In genomic region chr3:179945569-179945968, GRCh38 we compare ENCODE assay signal across 28 cellular contexts.
"Had no signal": no experiment of that assay in that cellular context is flagged by ENCODE, and none has a peak within 500 bp of the region (broad histone marks: within the 10 kb centered on the region; RNA-seq: fewer than 3 reads in every experiment).

No MANE protein-coding gene starts in this region.

- H3K9me3 Mint-ChIP-seq: endodermal cell; mesothelial cell of epicardium; natural killer cell treated with Interleukin-12 subunit alpha and Interleukin-12 subunit beta and Interleukin-15 and Interleukin-18, amount 100 ng/mL, for 72 hours; neural crest cell; stimulated activated memory B cell treated with anti-CD40 and anti-IgM and Interleukin-4, amounts not matched to agents 10 μg/mL and 1 μg/mL and 100 μg/mL, for 72 hours had no signal

- H3K9me3 ChIP-seq: gastrocnemius medialis, mucosa of descending colon, neutrophil, pancreas, prostate gland, right atrium auricular region, suprapubic skin, thyroid gland, vagina had no signal

- H3K36me3 ChIP-seq: gastrocnemius medialis, neutrophil, pancreas, prostate gland, right atrium auricular region, suprapubic skin, thyroid gland, vagina had no signal

- H3K27me3 ChIP-seq: pancreas, right atrium auricular region, thyroid gland, vagina had no signal

- ATAC-seq: esophagus mucosa; left lobe of liver; mucosa of descending colon; natural killer cell treated with Interleukin-12 subunit alpha and Interleukin-12 subunit beta and Interleukin-15 and Interleukin-18, amount 100 ng/mL, for 72 hours; pancreas; sciatic nerve; stimulated activated memory B cell treated with anti-CD40 and anti-IgM and Interleukin-4, amounts not matched to agents 10 μg/mL and 1 μg/mL and 100 μg/mL, for 72 hours; stimulated activated naive CD8-positive, alpha-beta T cell treated with anti-CD3 and anti-CD28 coated beads, Interleukin-15, Interleukin-2, amounts not matched to agents 100 U/mL and 50 U/mL, for 24 hours had no signal

- H3K36me3 Mint-ChIP-seq: mesothelial cell of epicardium; naive B cell; natural killer cell treated with Interleukin-12 subunit alpha and Interleukin-12 subunit beta and Interleukin-15 and Interleukin-18, amount 100 ng/mL, for 72 hours; stimulated activated memory B cell treated with anti-CD40 and anti-IgM and Interleukin-4, amounts not matched to agents 10 μg/mL and 1 μg/mL and 100 μg/mL, for 72 hours had no signal

- H3K27ac ChIP-seq: epithelial cell of prostate, gastrocnemius medialis, neutrophil, pancreas, prostate gland, right atrium auricular region, suprapubic skin, thyroid gland, vagina had no signal

- H3K4me3 Mint-ChIP-seq: endodermal cell; mesothelial cell of epicardium; naive B cell; natural killer cell treated with Interleukin-12 subunit alpha and Interleukin-12 subunit beta and Interleukin-15 and Interleukin-18, amount 100 ng/mL, for 72 hours; neural crest cell; stimulated activated memory B cell treated with anti-CD40 and anti-IgM and Interleukin-4, amounts not matched to agents 10 μg/mL and 1 μg/mL and 100 μg/mL, for 72 hours had no signal

- H3K4me2 ChIP-seq: smooth muscle cell had no signal

- H3K4me3 ChIP-seq: gastrocnemius medialis, mucosa of descending colon, pancreas, prostate gland, right atrium auricular region, smooth muscle cell, suprapubic skin, thyroid gland, vagina had no signal

- DNase-seq: effector CD8-positive, alpha-beta T cell; endodermal cell; foreskin fibroblast; gastrocnemius medialis; head of caudate nucleus; mesenchymal stem cell; mucosa of descending colon; naive B cell; pancreas; stimulated activated CD4-positive, alpha-beta T cell treated with anti-CD3 and anti-CD28 coated beads, Interleukin-2, amount 100 ng/mL, for 24 hours; stimulated activated CD4-positive, alpha-beta T cell treated with anti-CD3 and anti-CD28 coated beads, Interleukin-4, amount 100 ng/mL, for 24 hours; stimulated activated naive CD8-positive, alpha-beta T cell treated with anti-CD3 and anti-CD28 coated beads, Interleukin-15, Interleukin-2, amounts not matched to agents 100 U/mL and 50 U/mL, for 24 hours; thyroid gland; trophoblast cell had no signal

- H3K27ac Mint-ChIP-seq: endodermal cell; mesothelial cell of epicardium; naive B cell; natural killer cell treated with Interleukin-12 subunit alpha and Interleukin-12 subunit beta and Interleukin-15 and Interleukin-18, amount 100 ng/mL, for 72 hours; stimulated activated memory B cell treated with anti-CD40 and anti-IgM and Interleukin-4, amounts not matched to agents 10 μg/mL and 1 μg/mL and 100 μg/mL, for 72 hours had no signal

- H3K4me1 ChIP-seq: gastrocnemius medialis, pancreas, prostate gland, thyroid gland had no signal

- H3K4me1 Mint-ChIP-seq: mesothelial cell of epicardium; naive B cell; stimulated activated memory B cell treated with anti-CD40 and anti-IgM and Interleukin-4, amounts not matched to agents 10 μg/mL and 1 μg/mL and 100 μg/mL, for 72 hours had no signal
